In genomic region chr7:151682831-151683614, GRCh38 we compare ENCODE assay signal across 18 cellular contexts.
DNase-seq lines count a peak whose midpoint lies in the region; ATAC-seq, FAIRE-seq and TF ChIP-seq lines count a peak whose summit lies in the region.
"Had no signal": no experiment of that assay in that cellular context is flagged by ENCODE, and none has a peak within 500 bp of the region (broad histone marks: within the 10 kb centered on the region; RNA-seq: fewer than 3 reads in every experiment).

No MANE protein-coding gene starts in this region.

- peak overlapping the region; percentile 23 for H3K27ac Mint-ChIP-seq in astrocyte (ENCODE audit: unreplicated experiment)

- H2AFZ ChIP-seq in astrocyte (ENCODE audit: low read depth, low read length), result no peak overlapping the region

- no peak for TF ChIP-seq POLR2A in sigmoid colon (IDR thresholded peaks at IDR 0.05)

- no peak for TF ChIP-seq EP300 in sigmoid colon (IDR thresholded peaks at IDR 0.05)

- H3K4me1 Mint-ChIP-seq in astrocyte (ENCODE audit: low read depth, unreplicated experiment), result peaks cover 39% of the 10 kb centered on the region

- no peaks in the 10 kb centered on the region for H3K36me3 ChIP-seq in astrocyte (ENCODE audit: insufficient read depth, low read length)
- H3K36me3 ChIP-seq in lung (ENCODE audit: control insufficient read depth in 2 of 2, insufficient read depth in 2 of 2, low read length in 2 of 2), result no peaks in the 10 kb centered on the region
- no peaks in the 10 kb centered on the region for H3K36me3 ChIP-seq in sigmoid colon
- H3K36me3 ChIP-seq: brain microvascular endothelial cell, pancreas had no signal

- TF ChIP-seq CTCF in astrocyte (IDR thresholded peaks at IDR 0.05; ENCODE audit: insufficient read depth, low read depth, low read length) (no peak), lung (IDR thresholded peaks at IDR 0.05; ENCODE audit: control extremely low read depth, extremely low read depth) (no peak), sigmoid colon (IDR thresholded peaks at IDR 0.05) (no peak)

- H3K4me1 ChIP-seq in astrocyte (ENCODE audit: insufficient read depth, low read length) (peaks cover 33% of the 10 kb centered on the region), lung (ENCODE audit: control insufficient read depth in 2 of 2, insufficient read depth in 2 of 2, low read length in 2 of 2) (peaks cover 8 to 9% of the 10 kb centered on the region in 2 donors), sigmoid colon (peaks cover 0 to 41% (median 27%) of the 10 kb centered on the region in 4 donors)

- peaks cover 2% of the 10 kb centered on the region for H3K36me3 Mint-ChIP-seq in astrocyte (ENCODE audit: low read depth, unreplicated experiment)

- H3K9ac ChIP-seq in astrocyte (ENCODE audit: low read length), result no peak overlapping the region

- no peak overlapping the region for H3K4me2 ChIP-seq in astrocyte (ENCODE audit: low read length)

- H3K4me3 Mint-ChIP-seq in astrocyte (ENCODE audit: unreplicated experiment), result no peak overlapping the region
- H3K4me3 Mint-ChIP-seq: effector memory CD8-positive, alpha-beta T cell had no signal

- intact Hi-C loops in sigmoid colon (cut with DNase I), result no loop called here

- H3K27me3 ChIP-seq in astrocyte (ENCODE audit: insufficient read depth, low read length), result no peaks in the 10 kb centered on the region
- H3K27me3 ChIP-seq in lung (ENCODE audit: control insufficient read depth, insufficient read depth), result no peaks in the 10 kb centered on the region
- H3K27me3 ChIP-seq in sigmoid colon, result no peaks in the 10 kb centered on the region
- H3K27me3 ChIP-seq: brain microvascular endothelial cell, pancreas, testis had no signal

- DNase-seq in CD1c-positive myeloid dendritic cell (ENCODE audit: extremely low spot score) (peak; percentile 6), astrocyte (ENCODE audit: low read depth) (no peak), lung (ENCODE audit: low spot score) (no peak), sigmoid colon (peak; percentile 63), UCSD-AML1 (lab: John Stamatoyannopoulos, UW; ENCODE audit: unreplicated experiment) (no peak), NCI-H82 (lab: John Stamatoyannopoulos, UW) (no peak)
- no peak for DNase-seq in activated CD4-positive, CD25-positive, alpha-beta regulatory T cell (lab: John Stamatoyannopoulos, UW)
- DNase-seq: brain microvascular endothelial cell; DMS 273 treated with DMSO at 0.1 percent for 48 hours; effector memory CD8-positive, alpha-beta T cell; mucosa of descending colon; NCI-H2107; NCI-H774; SW 1271; testis had no signal

- H3K79me2 ChIP-seq in astrocyte (ENCODE audit: insufficient read depth, low read length), result no peaks in the 10 kb centered on the region

- H3K27ac ChIP-seq in astrocyte (ENCODE audit: low read depth, low read length), result no peak overlapping the region
- H3K27ac ChIP-seq in lung (ENCODE audit: low read depth in 1 of 2, low read length in 1 of 2), result peak overlapping the region; percentile 3 to 37
- H3K27ac ChIP-seq in sigmoid colon, result peak overlapping the region in 2 of 4 donors; percentile 32 to 36
- H3K27ac ChIP-seq: brain microvascular endothelial cell, pancreas, RWPE1, testis had no signal

- no peak for ATAC-seq in lung (ENCODE audit: insufficient read depth, low FRiP score)
- ATAC-seq in GM18873 (IDR thresholded peaks at IDR 0.05; ENCODE audit: low FRiP score, unreplicated experiment), result no peak
- ATAC-seq: effector memory CD8-positive, alpha-beta T cell; mucosa of descending colon; pancreas had no signal

- no peaks in the 10 kb centered on the region for H3K9me3 Mint-ChIP-seq in astrocyte (ENCODE audit: unreplicated experiment)
- H3K9me3 Mint-ChIP-seq: effector memory CD8-positive, alpha-beta T cell had no signal

- peaks cover 4% of the 10 kb centered on the region for H3K27me3 Mint-ChIP-seq in astrocyte (ENCODE audit: low read depth, unreplicated experiment)
- H3K27me3 Mint-ChIP-seq: effector memory CD8-positive, alpha-beta T cell had no signal

- H3K9me3 ChIP-seq in astrocyte (ENCODE audit: insufficient read depth, low read depth, low read length), result no peaks in the 10 kb centered on the region
- H3K9me3 ChIP-seq in lung (ENCODE audit: control insufficient read depth in 2 of 2, insufficient read depth in 1 of 2, low read length in 1 of 2), result no peaks in the 10 kb centered on the region
- H3K9me3 ChIP-seq in sigmoid colon, result no peaks in the 10 kb centered on the region
- H3K9me3 ChIP-seq: mucosa of descending colon, pancreas, testis had no signal

- 81 to 86% methylated on average over 13 to 14 of the region's 14 CpGs for WGBS in lung, 2 donors
- 84 to 90% methylated on average over 14 of the region's 14 CpGs for WGBS in sigmoid colon, 2 donors

- no peak for FAIRE-seq in astrocyte (lab: Jason Lieb, UNC)
- FAIRE-seq: pancreas had no signal

- no peaks in the 10 kb centered on the region for H4K20me1 ChIP-seq in astrocyte (ENCODE audit: insufficient read depth, low read length)

- no peak overlapping the region for H3K4me3 ChIP-seq in astrocyte (ENCODE audit: insufficient read depth, low read depth, low read length)
- H3K4me3 ChIP-seq in lung, result no peak overlapping the region
- H3K4me3 ChIP-seq in sigmoid colon, result no peak overlapping the region
- H3K4me3 ChIP-seq: mucosa of descending colon, pancreas, testis had no signal

Comparison
In these comparisons a context has a peak if more than half of its experiments do, and no peak if none do; other contexts are left out.
1. DNase-seq: peak in CD1c-positive myeloid dendritic cell (single experiment) and sigmoid colon (single experiment); none in astrocyte (single experiment), lung (single experiment), activated CD4-positive, CD25-positive, alpha-beta regulatory T cell (0 of 4), UCSD-AML1 (single experiment) and NCI-H82 (single experiment).